10 cellular contexts compared by ENCODE assay signal in the genomic region with DNA sequence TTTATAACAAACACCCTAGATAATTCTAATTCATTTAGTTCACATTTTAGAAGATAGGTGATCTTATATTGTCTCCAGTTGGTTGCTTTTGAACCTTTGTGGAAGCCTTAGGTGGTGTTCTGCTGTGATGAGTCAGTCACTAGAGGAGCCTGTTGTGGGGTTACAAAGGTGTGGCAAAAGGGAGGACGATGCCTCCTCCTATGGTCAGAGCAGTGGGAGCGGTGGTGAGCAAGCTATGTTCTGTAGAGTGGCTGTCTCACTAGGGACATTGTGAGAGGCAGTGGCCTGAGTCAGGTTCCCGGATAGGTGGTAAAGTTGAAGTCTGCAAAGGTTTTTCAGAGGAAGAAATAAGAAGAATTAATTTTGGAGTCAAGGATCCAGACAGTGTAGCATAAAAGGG.
"Had no signal": no experiment of that assay in that cellular context is flagged by ENCODE, and none has a peak within 500 bp of the region (broad histone marks: within the 10 kb centered on the region; RNA-seq: fewer than 3 reads in every experiment).

No MANE protein-coding gene starts in this region.

- H3K9me3 Mint-ChIP-seq: activated T-helper 1 cell treated with anti-CD3 and anti-CD28 coated beads, Interleukin-12 subunit alpha, Interleukin-12 subunit beta, Interleukin-2, Interleukin-4 antibody, amounts not matched to agents 30 ng/mL and 10 ng/mL and 1 ng/mL, durations not matched to agents 14 hours and 24 hours and 36 hours; immature natural killer cell; natural killer cell; T-cell had no signal

- H3K4me1 ChIP-seq: uterus had no signal

- H3K4me3 ChIP-seq: coronary artery, uterus had no signal

- H3K27ac Mint-ChIP-seq: activated CD8-positive, alpha-beta T cell treated with anti-CD3 and anti-CD28 coated beads, Interleukin-2, amount 10 ng/mL, durations not matched to agents 7 days and 5 days; activated T-helper 1 cell treated with anti-CD3 and anti-CD28 coated beads, Interleukin-12 subunit alpha, Interleukin-12 subunit beta, Interleukin-2, Interleukin-4 antibody, amounts not matched to agents 30 ng/mL and 10 ng/mL and 1 ng/mL, durations not matched to agents 14 hours and 24 hours and 36 hours; immature natural killer cell; natural killer cell; T-cell had no signal

- H3K4me1 Mint-ChIP-seq: immature natural killer cell, natural killer cell, T-cell had no signal

- ATAC-seq: activated CD8-positive, alpha-beta T cell treated with anti-CD3 and anti-CD28 coated beads, Interleukin-2, amount 10 ng/mL, durations not matched to agents 7 days and 5 days; T-cell had no signal

- H3K36me3 ChIP-seq: uterus had no signal

- H3K27ac ChIP-seq: uterus had no signal

- H3K9me3 ChIP-seq: uterus had no signal

- DNase-seq: activated naive CD4-positive, alpha-beta T cell; effector CD8-positive, alpha-beta T cell; natural killer cell; T1000 had no signal

- H3K4me3 Mint-ChIP-seq: activated CD8-positive, alpha-beta T cell treated with anti-CD3 and anti-CD28 coated beads, Interleukin-2, amount 10 ng/mL, durations not matched to agents 7 days and 5 days; activated T-helper 1 cell treated with anti-CD3 and anti-CD28 coated beads, Interleukin-12 subunit alpha, Interleukin-12 subunit beta, Interleukin-2, Interleukin-4 antibody, amounts not matched to agents 30 ng/mL and 10 ng/mL and 1 ng/mL, durations not matched to agents 14 hours and 24 hours and 36 hours; immature natural killer cell; natural killer cell; T-cell had no signal

- H3K27me3 ChIP-seq: uterus had no signal

- H3K36me3 Mint-ChIP-seq: immature natural killer cell, natural killer cell, T-cell had no signal
